Comparison of ENCODE assay signal across 9 cellular contexts in the genomic region with DNA sequence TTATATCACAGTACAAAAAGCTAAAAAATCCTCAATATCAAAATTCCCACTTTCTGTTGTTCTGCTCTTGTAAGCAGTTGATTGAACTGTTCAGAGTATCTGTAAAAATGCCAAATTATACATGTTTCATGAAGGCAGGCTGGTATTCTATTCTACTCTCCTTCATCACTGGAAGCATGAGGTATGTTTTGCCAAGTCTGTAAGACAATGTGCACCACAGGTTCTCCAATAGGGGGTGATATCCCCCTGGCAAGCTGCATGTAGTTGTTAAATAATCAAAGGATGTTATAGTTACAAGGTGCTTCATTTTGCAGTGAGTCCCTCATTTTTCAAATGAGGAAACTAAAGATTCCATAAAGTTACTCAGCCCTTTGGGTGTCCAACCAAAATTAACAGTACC. TPM values are rescaled to one million over a fixed set of nuclear protein-coding genes. Genes with fewer than 3 reads are reported as not detected.
DNase-seq lines count a peak whose midpoint lies in the region; ATAC-seq, FAIRE-seq and TF ChIP-seq lines count a peak whose summit lies in the region.
"Had no signal": no experiment of that assay in that cellular context is flagged by ENCODE, and none has a peak within 500 bp of the region (broad histone marks: within the 10 kb centered on the region; RNA-seq: fewer than 3 reads in every experiment).

No MANE protein-coding gene starts in this region.

- no peak overlapping the region for H3K4me3 Mint-ChIP-seq in Calu3 (ENCODE audit: low read depth, unreplicated experiment)
- H3K4me3 Mint-ChIP-seq: T-helper 1 cell treated with Interleukin-12 subunit alpha and Interleukin-12 subunit beta and Interleukin-4 antibody, amounts not matched to agents 30 μg/mL and 1 μg/mL, for 36 hours had no signal

- DNase-seq in Calu3 (peak; percentile 19), HCT116 (ENCODE audit: low read depth, low spot score) (no peak), adipocyte (ENCODE audit: low read depth) (peak; percentile 44), right lobe of liver (no peak), NCI-H2171 (lab: John Stamatoyannopoulos, UW) (no peak), RCC 7860 (ENCODE audit: low spot score) (no peak)
- no peak for DNase-seq in stimulated activated CD4-positive, alpha-beta T cell treated with anti-CD3 and anti-CD28 coated beads, Interleukin-4, amount 100 ng/mL, for 4 hours

- peak; percentile 63; the same call in 1 of the 2 replicates for ATAC-seq in HCT116
- ATAC-seq in right lobe of liver = peak in 3 of 4 donors; percentile 50 to 60 (median 54)
- ATAC-seq in GM19455 (IDR thresholded peaks at IDR 0.05; ENCODE audit: unreplicated experiment) = no peak

- BruUV-seq in Calu3 (replicated peaks; lab: Mats Ljungman, UMichigan) (no TSS peak), HCT116 (replicated peaks; lab: Mats Ljungman, UMichigan) (no TSS peak)

- peaks cover 28% of the 10 kb centered on the region for H3K4me1 Mint-ChIP-seq in Calu3 (ENCODE audit: low read depth, unreplicated experiment)

- H3K27me3 Mint-ChIP-seq in Calu3 (ENCODE audit: unreplicated experiment) = no peaks in the 10 kb centered on the region

- no peaks in the 10 kb centered on the region for H3K9me3 ChIP-seq in HCT116 (ENCODE audit: control insufficient read depth in 1 of 2, insufficient read depth in 1 of 2, low read depth in 1 of 2, low read length in 2 of 2)
- H3K9me3 ChIP-seq in adipocyte (ENCODE audit: control insufficient read depth, low read length) = no peaks in the 10 kb centered on the region
- H3K9me3 ChIP-seq in right lobe of liver = no peaks in the 10 kb centered on the region

- peaks cover 19% of the 10 kb centered on the region for H3K36me3 Mint-ChIP-seq in Calu3 (ENCODE audit: insufficient read depth, unreplicated experiment)

- H3K27ac ChIP-seq in HCT116 (ENCODE audit: low read depth, low read length) = no peak overlapping the region
- H3K27ac ChIP-seq in right lobe of liver = no peak overlapping the region

- intact Hi-C loops in Calu3 (cut with micrococcal nuclease; ENCODE audit: unreplicated experiment) (no loop called here), HCT116 (cut with micrococcal nuclease) (no loop called here), right lobe of liver (cut with DNase I) (no loop called here)

- no peak overlapping the region for H2AFZ ChIP-seq in HCT116 (ENCODE audit: low read depth, low read length, poor library complexity, severe bottlenecking)

- peak; percentile 64 for TF ChIP-seq RAD21 in HCT116 (IDR thresholded peaks at IDR 0.05; ENCODE audit: low read depth)

- CTCF ChIA-PET in Calu3 (lab: Charles Lee) (interaction anchor here (1.0 to 1.7 kb wide), 3 partner anchors 154 to 162 kb away, joined by 3 to 6 read pairs (median 5); no protein-coding TSS in a partner anchor), HCT116 (lab: Charles Lee) (interaction anchor here (1.2 to 2.0 kb wide), 2 partner anchors 146 to 154 kb away, joined by 3 to 12 read pairs; no protein-coding TSS in a partner anchor)

- H3K4me3 ChIP-seq in HCT116 (replicated peaks in 1 of 2; ENCODE audit: low read depth in 1 of 2, low read length in 2 of 2) = no peak overlapping the region
- H3K4me3 ChIP-seq in adipocyte (ENCODE audit: low read length) = no peak overlapping the region
- H3K4me3 ChIP-seq in right lobe of liver = no peak overlapping the region

- FAIRE-seq in RCC 7860 (lab: Jason Lieb, UNC) = no peak

- no peaks in the 10 kb centered on the region for H3K9me2 ChIP-seq in HCT116 (ENCODE audit: insufficient read depth)

- H3K27ac Mint-ChIP-seq in Calu3 (ENCODE audit: unreplicated experiment) = no peak overlapping the region
- H3K27ac Mint-ChIP-seq: T-helper 1 cell treated with Interleukin-12 subunit alpha and Interleukin-12 subunit beta and Interleukin-4 antibody, amounts not matched to agents 30 μg/mL and 1 μg/mL, for 36 hours had no signal

- H3K4me1 ChIP-seq in HCT116 (ENCODE audit: control insufficient read depth in 1 of 2, insufficient read depth in 2 of 2, low read length in 2 of 2) = no peaks in the 10 kb centered on the region
- H3K4me1 ChIP-seq in adipocyte (ENCODE audit: control insufficient read depth, insufficient read depth, low read length) = peaks cover 37% of the 10 kb centered on the region
- H3K4me1 ChIP-seq in right lobe of liver = peaks cover 0 to 8% (median 3%) of the 10 kb centered on the region in 4 donors

- H3K4me2 ChIP-seq in HCT116 (ENCODE audit: low read length) = no peak overlapping the region

- POLR2A ChIA-PET in HCT116 (lab: Charles Lee) = no interaction called here

- H3K36me3 ChIP-seq in HCT116 (ENCODE audit: control insufficient read depth in 1 of 2, insufficient read depth in 2 of 2, low read length in 2 of 2) = peaks cover 9 to 10% of the 10 kb centered on the region in 2 experiments; a peak in 3 of 4 replicates
- peaks cover 21% of the 10 kb centered on the region for H3K36me3 ChIP-seq in adipocyte (ENCODE audit: control insufficient read depth, insufficient read depth, low read length, severe bottlenecking)
- peaks cover 0 to 3% (median 0%) of the 10 kb centered on the region in 4 donors for H3K36me3 ChIP-seq in right lobe of liver

- no peak for TF ChIP-seq CTCF in Calu3 (IDR thresholded peaks at IDR 0.05; ENCODE audit: unreplicated experiment)
- peak; percentile 44 to 58 (median 51); a peak in 5 of 6 replicates for TF ChIP-seq CTCF in HCT116 (IDR thresholded peaks at IDR 0.05 in 2 of 3, conservative IDR thresholded peaks at IDR 0.05 in 1 of 3; ENCODE audit: borderline replicate concordance in 1 of 3, insufficient read depth in 1 of 3, low read depth in 2 of 3, low read length in 2 of 3)
- TF ChIP-seq CTCF in right lobe of liver (IDR thresholded peaks at IDR 0.05) = peak; percentile 31 to 41 (median 40)

- RAD21 ChIA-PET in HCT116 (lab: Charles Lee; ENCODE audit: low non-redundant PET in 1 of 2, low total read pairs in 2 of 2, uncharacterized antibody in 2 of 2, unreplicated experiment in 2 of 2) = interaction anchor here in 1 of 2 experiments (1.0 kb wide), 1 partner anchor 154 kb away, joined by 3 read pairs; no protein-coding TSS in a partner anchor

- H3K27me3 ChIP-seq in HCT116 (ENCODE audit: insufficient read depth, low read length) (no peaks in the 10 kb centered on the region), adipocyte (replicated peaks; ENCODE audit: control insufficient read depth, insufficient read depth, low read length) (no peaks in the 10 kb centered on the region), right lobe of liver (no peaks in the 10 kb centered on the region)

- peaks cover 72% of the 10 kb centered on the region for H3K79me2 ChIP-seq in HCT116 (ENCODE audit: insufficient read depth, low read length)

- H3K9me3 Mint-ChIP-seq in Calu3 (ENCODE audit: low read depth, unreplicated experiment) = no peaks in the 10 kb centered on the region
- H3K9me3 Mint-ChIP-seq: T-helper 1 cell treated with Interleukin-12 subunit alpha and Interleukin-12 subunit beta and Interleukin-4 antibody, amounts not matched to agents 30 μg/mL and 1 μg/mL, for 36 hours had no signal

- H3K9ac ChIP-seq in HCT116 (ENCODE audit: low read length) (no peak overlapping the region), adipocyte (ENCODE audit: low read length) (no peak overlapping the region)

- H4K20me1 ChIP-seq in HCT116 (ENCODE audit: insufficient read depth) = peaks cover 6% of the 10 kb centered on the region

- TF ChIP-seq POLR2A in HCT116 (IDR thresholded peaks at IDR 0.05; ENCODE audit: borderline replicate concordance, extremely low read depth, insufficient read depth, insufficient read length) = no peak
- no peak for TF ChIP-seq POLR2A in right lobe of liver (IDR thresholded peaks at IDR 0.05)

TF ChIP-seq in HCT116, 20 proteins besides CTCF, POLR2A, EP300 and RAD21:
- TF ChIP-seq YY1 (IDR thresholded peaks at IDR 0.05; ENCODE audit: extremely low read depth, insufficient replicate concordance, low read depth, low read length) (no peak), SRF (IDR thresholded peaks at IDR 0.05; ENCODE audit: low read depth) (no peak), EGR1 (IDR thresholded peaks at IDR 0.05; ENCODE audit: low read depth) (no peak), EZH2phosphoT487 (IDR thresholded peaks at IDR 0.05; ENCODE audit: borderline replicate concordance) (no peak), TCF7L2 (IDR thresholded peaks at IDR 0.05; ENCODE audit: borderline replicate concordance, extremely low read depth, insufficient read depth, insufficient read length) (no peak), FOSL1 (IDR thresholded peaks at IDR 0.05; ENCODE audit: low read depth) (no peak), ZFX (IDR thresholded peaks at IDR 0.05) (no peak), JUND (IDR thresholded peaks at IDR 0.05) (no peak), SIN3A (IDR thresholded peaks at IDR 0.05; ENCODE audit: low read depth) (no peak), CEBPB (IDR thresholded peaks at IDR 0.05; ENCODE audit: low read depth) (no peak), POLR2AphosphoS5 (IDR thresholded peaks at IDR 0.05; ENCODE audit: low read depth, low read length) (no peak)
- TF ChIP-seq, protein P1, sequence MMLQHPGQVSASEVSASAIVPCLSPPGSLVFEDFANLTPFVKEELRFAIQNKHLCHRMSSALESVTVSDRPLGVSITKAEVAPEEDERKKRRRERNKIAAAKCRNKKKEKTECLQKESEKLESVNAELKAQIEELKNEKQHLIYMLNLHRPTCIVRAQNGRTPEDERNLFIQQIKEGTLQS (IDR thresholded peaks at IDR 0.05) = no peak
TF ChIP-seq in HCT116: peak in this region for 0.

RNA-seq across cellular contexts. Expression of gene NEK9, which starts 15.1 kb away (rescaled TPM):
- 63.4 and 65.4 TPM in 2 replicates for total RNA-seq in Calu3 (2022)
- total RNA-seq in HCT116 (2021; ENCODE audit: unreplicated experiment) = 64.4 TPM
- 26.7 and 27.5 TPM in 2 replicates for polyA plus RNA-seq in HCT116 (2012)
- total RNA-seq in right lobe of liver = 10 to 100 TPM; 22.2 to 56.8 (median 39.6) TPM

RNA-seq across cellular contexts. Expression of gene TMED10, which starts 34.4 kb away (rescaled TPM):
- total RNA-seq in Calu3 (2022) (391 and 434 TPM in 2 replicates), HCT116 (2021; ENCODE audit: unreplicated experiment) (303 TPM), right lobe of liver (100 to 1,000 TPM; 205 to 296 (median 279) TPM)
- polyA plus RNA-seq in HCT116 (2012) = 232 and 275 TPM in 2 replicates

Comparison
In these comparisons a context has a peak if more than half of its experiments do, and no peak if none do; other contexts are left out.
1. DNase-seq: peak in Calu3 (single experiment) and adipocyte (single experiment); none in HCT116 (single experiment), right lobe of liver (0 of 3), NCI-H2171 (single experiment), RCC 7860 (single experiment) and stimulated activated CD4-positive, alpha-beta T cell treated with anti-CD3 and anti-CD28 coated beads, Interleukin-4, amount 100 ng/mL, for 4 hours (0 of 2).